In genomic region chr16:2968368-2968737, GRCh38 we compare ENCODE assay signal across 9 cellular contexts. TPM values are rescaled to one million over a fixed set of nuclear protein-coding genes. Genes with fewer than 3 reads are reported as not detected.
DNase-seq lines count a peak whose midpoint lies in the region; ATAC-seq and TF ChIP-seq lines count a peak whose summit lies in the region.
"Had no signal": no experiment of that assay in that cellular context is flagged by ENCODE, and none has a peak within 500 bp of the region (broad histone marks: within the 10 kb centered on the region; RNA-seq: fewer than 3 reads in every experiment).

No MANE protein-coding gene starts in this region.

- DNase-seq in T-helper 1 cell (no peak), OCI-M1 (lab: John Stamatoyannopoulos, UW) (peak; percentile 38), esophagus muscularis mucosa (ENCODE audit: extremely low spot score) (no peak), NCI-H226 (no peak), LoVo (ENCODE audit: low spot score) (no peak), NCI-H2107 (lab: John Stamatoyannopoulos, UW) (no peak)
- DNase-seq in stimulated activated naive B cell treated with anti-CD40 and anti-IgM and Interleukin-4, amounts not matched to agents 10 μg/mL and 1 μg/mL and 100 μg/mL, for 72 hours, result no peak

- no peak overlapping the region for H3K27ac Mint-ChIP-seq in T-helper 1 cell treated with Interleukin-12 subunit alpha and Interleukin-12 subunit beta and Interleukin-4 antibody, amounts not matched to agents 30 μg/mL and 1 μg/mL, for 36 hours
- peak overlapping the region; percentile 47 for H3K27ac Mint-ChIP-seq in stimulated activated naive B cell treated with anti-CD40 and anti-IgM and Interleukin-4, amounts not matched to agents 10 μg/mL and 1 μg/mL and 100 μg/mL, for 72 hours

- WGBS in esophagus muscularis mucosa, result 37% methylated on average over 17 of the region's 18 CpGs

- H3K9me3 Mint-ChIP-seq in T-helper 1 cell treated with Interleukin-12 subunit alpha and Interleukin-12 subunit beta and Interleukin-4 antibody, amounts not matched to agents 30 μg/mL and 1 μg/mL, for 36 hours, result no peaks in the 10 kb centered on the region
- no peaks in the 10 kb centered on the region for H3K9me3 Mint-ChIP-seq in stimulated activated naive B cell treated with anti-CD40 and anti-IgM and Interleukin-4, amounts not matched to agents 10 μg/mL and 1 μg/mL and 100 μg/mL, for 72 hours

- peaks cover 4% of the 10 kb centered on the region for H3K36me3 Mint-ChIP-seq in T-helper 1 cell treated with Interleukin-12 subunit alpha and Interleukin-12 subunit beta and Interleukin-4 antibody, amounts not matched to agents 30 μg/mL and 1 μg/mL, for 36 hours (ENCODE audit: low read depth)
- H3K36me3 Mint-ChIP-seq in stimulated activated naive B cell treated with anti-CD40 and anti-IgM and Interleukin-4, amounts not matched to agents 10 μg/mL and 1 μg/mL and 100 μg/mL, for 72 hours, result peaks cover 5 to 17% of the 10 kb centered on the region in 2 donors

- TF ChIP-seq EP300 in esophagus muscularis mucosa (IDR thresholded peaks at IDR 0.05), result no peak

- peaks cover 24% of the 10 kb centered on the region for H3K4me1 Mint-ChIP-seq in T-helper 1 cell treated with Interleukin-12 subunit alpha and Interleukin-12 subunit beta and Interleukin-4 antibody, amounts not matched to agents 30 μg/mL and 1 μg/mL, for 36 hours (ENCODE audit: low read depth)
- H3K4me1 Mint-ChIP-seq in stimulated activated naive B cell treated with anti-CD40 and anti-IgM and Interleukin-4, amounts not matched to agents 10 μg/mL and 1 μg/mL and 100 μg/mL, for 72 hours, result peaks cover 27 to 50% of the 10 kb centered on the region in 2 donors

- H3K4me3 ChIP-seq in esophagus muscularis mucosa, result peak overlapping the region; percentile 72 to 85 (median 78)

- no peak overlapping the region for H3K27ac ChIP-seq in esophagus muscularis mucosa (replicated peaks in 1 of 4)

- H3K27me3 ChIP-seq in esophagus muscularis mucosa, result peaks cover 20 to 55% (median 49%) of the 10 kb centered on the region in 4 donors

- H3K36me3 ChIP-seq in esophagus muscularis mucosa, result no peaks in the 10 kb centered on the region

- H3K4me3 Mint-ChIP-seq in T-helper 1 cell treated with Interleukin-12 subunit alpha and Interleukin-12 subunit beta and Interleukin-4 antibody, amounts not matched to agents 30 μg/mL and 1 μg/mL, for 36 hours, result peak overlapping the region; percentile 74
- peak overlapping the region; percentile 80 to 88 for H3K4me3 Mint-ChIP-seq in stimulated activated naive B cell treated with anti-CD40 and anti-IgM and Interleukin-4, amounts not matched to agents 10 μg/mL and 1 μg/mL and 100 μg/mL, for 72 hours

- no peak for TF ChIP-seq CTCF in esophagus muscularis mucosa (IDR thresholded peaks at IDR 0.05)

- ATAC-seq in stimulated activated naive B cell treated with anti-CD40 and anti-IgM and Interleukin-4, amounts not matched to agents 10 μg/mL and 1 μg/mL and 100 μg/mL, for 72 hours (replicated peaks), result no peak

- TF ChIP-seq POLR2A in esophagus muscularis mucosa (IDR thresholded peaks at IDR 0.05; ENCODE audit: low read depth), result no peak

- no peaks in the 10 kb centered on the region for H3K9me3 ChIP-seq in esophagus muscularis mucosa

- peaks cover 49 to 69% (median 64%) of the 10 kb centered on the region in 4 donors for H3K4me1 ChIP-seq in esophagus muscularis mucosa

- H3K27me3 Mint-ChIP-seq in T-helper 1 cell treated with Interleukin-12 subunit alpha and Interleukin-12 subunit beta and Interleukin-4 antibody, amounts not matched to agents 30 μg/mL and 1 μg/mL, for 36 hours (ENCODE audit: low read depth), result peaks cover 35% of the 10 kb centered on the region
- H3K27me3 Mint-ChIP-seq in stimulated activated naive B cell treated with anti-CD40 and anti-IgM and Interleukin-4, amounts not matched to agents 10 μg/mL and 1 μg/mL and 100 μg/mL, for 72 hours, result peaks cover 25 to 34% of the 10 kb centered on the region in 2 donors

- intact Hi-C loops in esophagus muscularis mucosa (cut with DNase I), result no loop called here

RNA-seq across cellular contexts. Expression of gene PAQR4, which starts 0.8 kb away (rescaled TPM):
- 1 to 10 TPM; 2.2 to 7.5 (median 4.7) TPM for total RNA-seq in esophagus muscularis mucosa

RNA-seq across cellular contexts. Expression of gene KREMEN2, which starts 4.3 kb away (rescaled TPM):
- total RNA-seq in esophagus muscularis mucosa, result under 1 TPM in 1 of 4 donors, not detected in 3; 0.13 TPM
- total RNA-seq: right cardiac atrium had no signal

RNA-seq across cellular contexts. Expression of gene PKMYT1, which starts 11.9 kb away (rescaled TPM):
- 1 to 10 TPM in 1 of 4 donors, under 1 TPM in 1, not detected in 2; 0.57 to 2.5 TPM for total RNA-seq in esophagus muscularis mucosa

RNA-seq across cellular contexts. Expression of gene CLDN9, which starts 44.4 kb away (rescaled TPM):
- total RNA-seq in esophagus muscularis mucosa, result under 1 TPM in 3 of 4 donors, not detected in 1; 0.17 to 0.42 (median 0.32) TPM

RNA-seq across cellular contexts. Expression of gene CLDN6, which starts 49.6 kb away (rescaled TPM):
- not detected for total RNA-seq in esophagus muscularis mucosa
- total RNA-seq: right cardiac atrium had no signal
